In genomic region chr6:168699631-168700315, GRCh38 we compare ENCODE assay signal across 17 cellular contexts.
DNase-seq lines count a peak whose midpoint lies in the region; FAIRE-seq lines count a peak whose summit lies in the region.
"Had no signal": no experiment of that assay in that cellular context is flagged by ENCODE, and none has a peak within 500 bp of the region (broad histone marks: within the 10 kb centered on the region; RNA-seq: fewer than 3 reads in every experiment).

No MANE protein-coding gene starts in this region.

- H3K4me1 ChIP-seq in SJCRH30 = no peaks in the 10 kb centered on the region
- H3K4me1 ChIP-seq: foreskin keratinocyte had no signal

- DNase-seq in NCI-H446 treated with DMSO at 0.1 percent for 48 hours (lab: John Stamatoyannopoulos, UW) = peak; percentile 2
- DNase-seq in NCI-H446 (lab: John Stamatoyannopoulos, UW) = no peak
- peak; percentile 19 to 27 for DNase-seq in frontal cortex (ENCODE audit: low spot score in 2 of 2)
- DNase-seq in mucosa of gallbladder (ENCODE audit: low spot score) = peak; percentile 42
- DNase-seq in ureter (ENCODE audit: low spot score) = peak; percentile 58
- no peak for DNase-seq in SJCRH30
- no peak for DNase-seq in NCI-H774 (lab: John Stamatoyannopoulos, UW)
- DNase-seq in activated effector memory CD4-positive, alpha-beta T cell treated with anti-CD3 and anti-CD28 coated beads, Interleukin-2, amount 50 U/mL, for 16 hours = no peak
- DNase-seq: activated CD4-positive, alpha-beta T cell treated with anti-CD3 and anti-CD28 coated beads, Interleukin-2, amount 10 ng/mL, durations not matched to agents 7 days and 5 days; activated T-cell treated with anti-CD3 and anti-CD28 coated beads, Interleukin-2, amount 50 U/mL, for 72 hours; CD4-positive, alpha-beta memory T cell; foreskin keratinocyte; kidney glomerular epithelial cell; MV-4-11; NCI-H526; stimulated activated naive CD8-positive, alpha-beta T cell treated with anti-CD3 and anti-CD28 coated beads, Interleukin-15, Interleukin-2, amounts not matched to agents 100 U/mL and 50 U/mL, for 24 hours had no signal

- H3K9me3 ChIP-seq in SJCRH30 (replicated peaks) = no peaks in the 10 kb centered on the region

- H3K27ac ChIP-seq in SJCRH30 = no peak overlapping the region
- H3K27ac ChIP-seq: foreskin keratinocyte had no signal

- H3K27me3 ChIP-seq in SJCRH30 = peaks cover 25% of the 10 kb centered on the region
- H3K27me3 ChIP-seq: foreskin keratinocyte had no signal

- no peak for FAIRE-seq in frontal cortex (lab: Jason Lieb, UNC)
- FAIRE-seq: A204.1 had no signal

- H3K4me3 ChIP-seq in SJCRH30 = no peak overlapping the region

- no peaks in the 10 kb centered on the region for H3K36me3 ChIP-seq in SJCRH30

Comparison
In these comparisons a context has a peak if more than half of its experiments do, and no peak if none do; other contexts are left out.
1. DNase-seq: peak in NCI-H446 treated with DMSO at 0.1 percent for 48 hours (single experiment), frontal cortex (2 of 2), mucosa of gallbladder (single experiment) and ureter (single experiment); none in NCI-H446 (0 of 2), SJCRH30 (0 of 2), NCI-H774 (single experiment) and activated effector memory CD4-positive, alpha-beta T cell treated with anti-CD3 and anti-CD28 coated beads, Interleukin-2, amount 50 U/mL, for 16 hours (single experiment).